In the genomic region with DNA sequence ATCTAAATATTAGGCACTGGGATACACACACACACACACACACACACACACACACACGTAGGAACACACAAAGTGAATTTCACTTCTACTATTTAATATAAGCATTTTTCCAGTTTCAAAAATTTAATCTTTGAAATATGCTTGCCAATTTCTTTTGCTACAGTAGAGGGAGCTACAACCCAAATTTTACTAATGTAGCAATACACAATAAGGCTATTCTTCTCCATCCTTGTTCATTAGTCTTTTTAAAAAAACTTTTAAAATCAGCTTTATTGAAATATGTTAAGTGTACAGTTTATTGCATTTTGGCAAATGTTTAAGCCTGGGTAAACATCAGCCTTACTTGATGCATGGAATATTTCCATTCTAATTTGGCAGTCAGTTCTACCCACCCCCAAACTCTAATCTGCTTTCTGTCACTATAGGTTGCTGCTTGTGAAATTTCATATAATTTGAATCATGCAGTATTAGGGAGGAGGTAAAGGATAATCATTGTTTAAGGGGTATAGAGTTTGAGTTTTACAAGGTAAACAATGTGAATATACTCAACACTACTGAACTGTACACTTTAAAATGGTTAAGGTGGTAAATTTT, we compare ENCODE assay signal across 8 cellular contexts.
DNase-seq lines count a peak whose midpoint lies in the region; ATAC-seq and TF ChIP-seq lines count a peak whose summit lies in the region.

No MANE protein-coding gene starts in this region.

- no peak overlapping the region for H3K27ac ChIP-seq in RWPE1
- H3K27ac ChIP-seq in gastrocnemius medialis = no peak overlapping the region

- peaks cover 0 to 5% of the 10 kb centered on the region in 2 donors for H3K36me3 ChIP-seq in gastrocnemius medialis

- H3K4me1 Mint-ChIP-seq in natural killer cell = no peaks in the 10 kb centered on the region
- no peaks in the 10 kb centered on the region for H3K4me1 Mint-ChIP-seq in natural killer cell treated with Interleukin-12 subunit alpha and Interleukin-12 subunit beta and Interleukin-15 and Interleukin-18, amount 100 ng/mL, for 72 hours (ENCODE audit: low read depth in 2 of 2)

- ATAC-seq in natural killer cell (peak in 1 of 3 donors; percentile 60), gastrocnemius medialis (no peak), GM18517 (IDR thresholded peaks at IDR 0.05; ENCODE audit: unreplicated experiment) (no peak), HG03175 (IDR thresholded peaks at IDR 0.05; ENCODE audit: unreplicated experiment) (no peak)
- no peak for ATAC-seq in natural killer cell treated with Interleukin-12 subunit alpha and Interleukin-12 subunit beta and Interleukin-15 and Interleukin-18, amount 100 ng/mL, for 72 hours

- no peaks in the 10 kb centered on the region for H3K9me3 ChIP-seq in gastrocnemius medialis

- intact Hi-C loops in natural killer cell (cut with micrococcal nuclease) (loop anchor here (1.0 kb wide), 3 partner anchors 161 to 382 kb away; no protein-coding TSS in a partner anchor), gastrocnemius medialis (cut with DNase I; ENCODE audit: low total_unique reads) (loop anchor here (5.0 kb wide), 1 partner anchor 384 kb away; no protein-coding TSS in a partner anchor)

- DNase-seq in natural killer cell (no peak), RWPE1 (ENCODE audit: low spot score) (peak; percentile 25), fibroblast of pulmonary artery (ENCODE audit: low read depth) (peak; percentile 57), gastrocnemius medialis (no peak)
- DNase-seq in natural killer cell treated with Interleukin-12 subunit alpha and Interleukin-12 subunit beta and Interleukin-15 and Interleukin-18, amount 100 ng/mL, for 72 hours (ENCODE audit: low spot score) = no peak
- no peak for DNase-seq in activated CD4-positive, alpha-beta T cell treated with anti-CD3 and anti-CD28 coated beads for 4 hours

- H3K4me3 ChIP-seq in fibroblast of pulmonary artery (replicated peaks; ENCODE audit: low read depth, low read length) (no peak overlapping the region), gastrocnemius medialis (no peak overlapping the region)

- TF ChIP-seq POLR2A in gastrocnemius medialis (IDR thresholded peaks at IDR 0.05) = no peak

- H3K4me1 ChIP-seq in gastrocnemius medialis = no peaks in the 10 kb centered on the region

- H3K27me3 ChIP-seq in gastrocnemius medialis = no peaks in the 10 kb centered on the region

- no peak overlapping the region for H3K4me3 Mint-ChIP-seq in natural killer cell
- H3K4me3 Mint-ChIP-seq in natural killer cell treated with Interleukin-12 subunit alpha and Interleukin-12 subunit beta and Interleukin-15 and Interleukin-18, amount 100 ng/mL, for 72 hours = no peak overlapping the region

- no peak overlapping the region for H3K27ac Mint-ChIP-seq in natural killer cell
- H3K27ac Mint-ChIP-seq in natural killer cell treated with Interleukin-12 subunit alpha and Interleukin-12 subunit beta and Interleukin-15 and Interleukin-18, amount 100 ng/mL, for 72 hours = no peak overlapping the region

- POLR2A ChIA-PET in RWPE1 (lab: Yijun Ruan, JAX; ENCODE audit: low non-redundant PET) = no interaction called here

- H3K27me3 Mint-ChIP-seq in natural killer cell (ENCODE audit: low read depth in 2 of 2) = no peaks in the 10 kb centered on the region
- no peaks in the 10 kb centered on the region for H3K27me3 Mint-ChIP-seq in natural killer cell treated with Interleukin-12 subunit alpha and Interleukin-12 subunit beta and Interleukin-15 and Interleukin-18, amount 100 ng/mL, for 72 hours

- H3K9me3 Mint-ChIP-seq in natural killer cell = no peaks in the 10 kb centered on the region
- no peaks in the 10 kb centered on the region for H3K9me3 Mint-ChIP-seq in natural killer cell treated with Interleukin-12 subunit alpha and Interleukin-12 subunit beta and Interleukin-15 and Interleukin-18, amount 100 ng/mL, for 72 hours

- TF ChIP-seq CTCF in natural killer cell (IDR thresholded peaks at IDR 0.05) = peak; percentile 54
- TF ChIP-seq CTCF in RWPE1 (conservative IDR thresholded peaks at IDR 0.05; ENCODE audit: low read depth) = peak; percentile 66
- peak; percentile 61 for TF ChIP-seq CTCF in fibroblast of pulmonary artery (IDR thresholded peaks at IDR 0.05; ENCODE audit: low read length, missing control alignments)
- peak in 4 of 5 experiments; percentile 37 to 54 (median 46) for TF ChIP-seq CTCF in gastrocnemius medialis (IDR thresholded peaks at IDR 0.05 in 4 of 5, conservative IDR thresholded peaks at IDR 0.05 in 1 of 5)

- H3K36me3 Mint-ChIP-seq in natural killer cell = peaks cover 23% of the 10 kb centered on the region
- no peaks in the 10 kb centered on the region for H3K36me3 Mint-ChIP-seq in natural killer cell treated with Interleukin-12 subunit alpha and Interleukin-12 subunit beta and Interleukin-15 and Interleukin-18, amount 100 ng/mL, for 72 hours

- CTCF ChIA-PET in RWPE1 (lab: Yijun Ruan, JAX) = interaction anchor here (0.6 to 2.0 kb wide), 9 partner anchors 10 to 386 kb away, joined by 3 to 15 read pairs (median 4); no protein-coding TSS in a partner anchor

- in situ Hi-C loops in gastrocnemius medialis (cut with MboI; ENCODE audit: low sequenced_read_pairs in 4 of 4) = loop anchor here in 1 of 4 donors (25.0 kb wide), 1 partner anchor 374 kb away; no protein-coding TSS in a partner anchor

Comparison
In these comparisons a context has a peak if more than half of its experiments do, and no peak if none do; other contexts are left out.
1. DNase-seq: peak in RWPE1 (single experiment) and fibroblast of pulmonary artery (single experiment); none in natural killer cell (single experiment), natural killer cell treated with Interleukin-12 subunit alpha and Interleukin-12 subunit beta and Interleukin-15 and Interleukin-18, amount 100 ng/mL, for 72 hours (single experiment), gastrocnemius medialis (0 of 2) and activated CD4-positive, alpha-beta T cell treated with anti-CD3 and anti-CD28 coated beads for 4 hours (0 of 2).
2. Peak in every context shown above with its lines, with median percentiles within 50 percentile points of each other: CTCF ChIP-seq.